1 cellular context compared by ENCODE assay signal in genomic region chr9:72365525-72366256, GRCh38.
TF ChIP-seq lines count a peak whose summit lies in the region.

No MANE protein-coding gene starts in this region.

TF ChIP-seq in HepG2, 621 proteins besides CTCF, POLR2A, EP300 and RAD21 (continued from another document):
- TF ChIP-seq ZNF691 (CRISPR knock-in tag; IDR thresholded peaks at IDR 0.05; ENCODE audit: borderline replicate concordance, low read depth) (no peak), ZNF703 (CRISPR knock-in tag; IDR thresholded peaks at IDR 0.05; ENCODE audit: borderline replicate concordance) (no peak; the same call in 1 of the 2 replicates), ZNF10 (CRISPR knock-in tag; IDR thresholded peaks at IDR 0.05; ENCODE audit: borderline replicate concordance, low read depth) (no peak), ZNF280D (CRISPR knock-in tag; IDR thresholded peaks at IDR 0.05) (no peak), CCAR2 (optimal IDR thresholded peaks at IDR 0.05; ENCODE audit: low read depth, low read length) (no peak), ZNF777 (CRISPR knock-in tag; IDR thresholded peaks at IDR 0.05) (no peak; the same call in 1 of the 2 replicates), GPN1 (CRISPR knock-in tag; IDR thresholded peaks at IDR 0.05; ENCODE audit: borderline replicate concordance) (no peak), KAT8 (CRISPR knock-in tag; IDR thresholded peaks at IDR 0.05) (no peak; the same call in 1 of the 2 replicates), NAIF1 (CRISPR knock-in tag; IDR thresholded peaks at IDR 0.05; ENCODE audit: borderline replicate concordance) (0 out of 2 replicates have a peak, but pooled peaks have one; percentile 18), ZNF101 (CRISPR knock-in tag; IDR thresholded peaks at IDR 0.05; ENCODE audit: borderline replicate concordance, low read depth) (no peak), BCL6 (CRISPR knock-in tag; IDR thresholded peaks at IDR 0.05) (peak; percentile 68), ZBTB40 (IDR thresholded peaks at IDR 0.05) (no peak), ZBTB40 (CRISPR knock-in tag; IDR thresholded peaks at IDR 0.05) (no peak; the same call in 1 of the 2 replicates), ZMAT3 (CRISPR knock-in tag; conservative IDR thresholded peaks at IDR 0.05) (no peak), ATF6 (CRISPR knock-in tag; conservative IDR thresholded peaks at IDR 0.05) (no peak), KLF13 (CRISPR knock-in tag; IDR thresholded peaks at IDR 0.05) (no peak), MXI1 (IDR thresholded peaks at IDR 0.05; ENCODE audit: borderline replicate concordance, low read depth, low read length) (no peak)
